1 cellular context compared by ENCODE assay signal in the genomic region with DNA sequence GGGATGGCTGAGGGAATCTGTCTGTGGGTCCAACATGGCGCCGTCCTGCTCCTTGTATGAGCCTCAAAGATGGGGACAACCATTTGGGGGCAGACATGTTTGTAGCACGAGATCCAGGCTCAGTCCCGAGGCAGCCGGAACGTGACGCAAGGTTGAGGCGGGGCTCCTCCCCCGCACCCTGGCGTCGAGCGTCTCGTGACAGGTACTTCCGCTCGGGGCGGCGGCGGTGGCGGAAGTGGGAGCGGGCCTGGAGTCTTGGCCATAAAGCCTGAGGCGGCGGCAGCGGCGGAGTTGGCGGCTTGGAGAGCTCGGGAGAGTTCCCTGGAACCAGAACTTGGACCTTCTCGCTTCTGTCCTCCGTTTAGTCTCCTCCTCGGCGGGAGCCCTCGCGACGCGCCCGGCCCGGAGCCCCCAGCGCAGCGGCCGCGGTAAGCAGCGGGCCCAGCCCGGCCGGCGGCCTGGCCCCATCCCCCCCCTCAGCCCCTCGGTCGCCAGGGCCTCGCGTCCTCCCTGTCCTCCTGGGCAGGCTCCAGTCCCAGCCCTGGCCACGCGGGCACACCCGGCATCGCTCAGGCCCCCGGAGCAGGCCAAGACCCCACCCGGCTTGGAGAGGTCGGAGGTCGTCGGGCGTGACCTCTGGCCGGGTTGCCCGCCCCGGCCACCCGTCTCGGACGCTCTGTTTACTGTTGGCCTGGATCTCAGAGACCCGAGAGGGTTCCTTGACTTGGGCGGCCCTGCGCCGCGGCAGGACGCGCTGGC.
TF ChIP-seq lines count a peak whose summit lies in the region.

TSS of gene RAB7A (plus strand) at position 252 of the 759 bp plus-strand sequence. CDS start 69,185 bp downstream, outside the sequence.

TF ChIP-seq in HEK293, 187 proteins besides CTCF, POLR2A, EP300 and RAD21 (continued from another document and continues in another):
- TF ChIP-seq ZNF596 (tag by site-specific recombination; IDR thresholded peaks at IDR 0.05) (no peak), ZBTB8A (tag by site-specific recombination; IDR thresholded peaks at IDR 0.05) (peak; percentile 54; the same call in 1 of the 2 replicates), ZBTB17 (tag by site-specific recombination; IDR thresholded peaks at IDR 0.05) (peak; percentile 86), KLF8 (tag by site-specific recombination; IDR thresholded peaks at IDR 0.05) (peak; percentile 40; the same call in 1 of the 2 replicates), ZBTB6 (tag by site-specific recombination; IDR thresholded peaks at IDR 0.05) (no peak), ZNF266 (tag by site-specific recombination; IDR thresholded peaks at IDR 0.05; ENCODE audit: low read depth) (no peak), PATZ1 (tag by site-specific recombination; IDR thresholded peaks at IDR 0.05) (peak; percentile 13), KLF9 (tag by site-specific recombination; IDR thresholded peaks at IDR 0.05; ENCODE audit: low read depth) (no peak), ZNF624 (tag by site-specific recombination; IDR thresholded peaks at IDR 0.05) (no peak), ZNF157 (tag by site-specific recombination; IDR thresholded peaks at IDR 0.05) (no peak), ZNF423 (tag by site-specific recombination; IDR thresholded peaks at IDR 0.05) (no peak), ZNF571 (tag by site-specific recombination; IDR thresholded peaks at IDR 0.05) (no peak), ZNF354C (tag by site-specific recombination; IDR thresholded peaks at IDR 0.05; ENCODE audit: borderline replicate concordance, low read depth) (no peak), PBX3 (CRISPR knock-in tag; IDR thresholded peaks at IDR 0.05) (no peak), YY1 (tag by site-specific recombination; IDR thresholded peaks at IDR 0.05) (peak; percentile 98), ZNF335 (tag by site-specific recombination; conservative IDR thresholded peaks at IDR 0.05) (peak; percentile 35), ZNF2 (tag by site-specific recombination; IDR thresholded peaks at IDR 0.05) (no peak), INSM2 (tag by site-specific recombination; IDR thresholded peaks at IDR 0.05) (no peak), ZBTB11 (tag by site-specific recombination; conservative IDR thresholded peaks at IDR 0.05; ENCODE audit: low read depth) (peak; percentile 86), ATF2 (tag by site-specific recombination; IDR thresholded peaks at IDR 0.05; ENCODE audit: low read depth) (no peak), ZSCAN16 (tag by site-specific recombination; IDR thresholded peaks at IDR 0.05) (no peak), ZNF580 (tag by site-specific recombination; IDR thresholded peaks at IDR 0.05) (no peak), ZSCAN30 (tag by site-specific recombination; IDR thresholded peaks at IDR 0.05) (peak; percentile 25; the same call in 1 of the 2 replicates), ZNF548 (tag by site-specific recombination; IDR thresholded peaks at IDR 0.05) (no peak), ZNF501 (tag by site-specific recombination; IDR thresholded peaks at IDR 0.05) (0 out of 2 replicates have a peak, but pooled peaks have one; percentile 15), ZNF433 (tag by site-specific recombination; IDR thresholded peaks at IDR 0.05; ENCODE audit: low read depth) (no peak), ZNF510 (tag by site-specific recombination; IDR thresholded peaks at IDR 0.05; ENCODE audit: insufficient replicate concordance) (no peak), ZNF623 (tag by site-specific recombination; IDR thresholded peaks at IDR 0.05) (no peak), ZNF701 (tag by site-specific recombination; IDR thresholded peaks at IDR 0.05) (no peak), GLI2 (tag by site-specific recombination; IDR thresholded peaks at IDR 0.05; ENCODE audit: borderline replicate concordance, low read depth) (no peak), KLF7 (tag by site-specific recombination; IDR thresholded peaks at IDR 0.05; ENCODE audit: borderline replicate concordance) (no peak), GLIS2 (tag by site-specific recombination; IDR thresholded peaks at IDR 0.05) (0 out of 2 replicates have a peak, but pooled peaks have one; percentile 38)
- TF ChIP-seq, protein P1, sequence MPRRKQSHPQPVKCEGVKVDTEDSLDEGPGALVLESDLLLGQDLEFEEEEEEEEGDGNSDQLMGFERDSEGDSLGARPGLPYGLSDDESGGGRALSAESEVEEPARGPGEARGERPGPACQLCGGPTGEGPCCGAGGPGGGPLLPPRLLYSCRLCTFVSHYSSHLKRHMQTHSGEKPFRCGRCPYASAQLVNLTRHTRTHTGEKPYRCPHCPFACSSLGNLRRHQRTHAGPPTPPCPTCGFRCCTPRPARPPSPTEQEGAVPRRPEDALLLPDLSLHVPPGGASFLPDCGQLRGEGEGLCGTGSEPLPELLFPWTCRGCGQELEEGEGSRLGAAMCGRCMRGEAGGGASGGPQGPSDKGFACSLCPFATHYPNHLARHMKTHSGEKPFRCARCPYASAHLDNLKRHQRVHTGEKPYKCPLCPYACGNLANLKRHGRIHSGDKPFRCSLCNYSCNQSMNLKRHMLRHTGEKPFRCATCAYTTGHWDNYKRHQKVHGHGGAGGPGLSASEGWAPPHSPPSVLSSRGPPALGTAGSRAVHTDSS (tag by site-specific recombination; IDR thresholded peaks at IDR 0.05), result no peak
- TF ChIP-seq, protein P2, sequence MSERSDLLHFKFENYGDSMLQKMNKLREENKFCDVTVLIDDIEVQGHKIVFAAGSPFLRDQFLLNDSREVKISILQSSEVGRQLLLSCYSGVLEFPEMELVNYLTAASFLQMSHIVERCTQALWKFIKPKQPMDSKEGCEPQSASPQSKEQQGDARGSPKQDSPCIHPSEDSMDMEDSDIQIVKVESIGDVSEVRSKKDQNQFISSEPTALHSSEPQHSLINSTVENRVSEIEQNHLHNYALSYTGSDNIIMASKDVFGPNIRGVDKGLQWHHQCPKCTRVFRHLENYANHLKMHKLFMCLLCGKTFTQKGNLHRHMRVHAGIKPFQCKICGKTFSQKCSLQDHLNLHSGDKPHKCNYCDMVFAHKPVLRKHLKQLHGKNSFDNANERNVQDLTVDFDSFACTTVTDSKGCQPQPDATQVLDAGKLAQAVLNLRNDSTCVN (tag by site-specific recombination; optimal IDR thresholded peaks at IDR 0.05), result peak; percentile 68
- TF ChIP-seq, protein P3, sequence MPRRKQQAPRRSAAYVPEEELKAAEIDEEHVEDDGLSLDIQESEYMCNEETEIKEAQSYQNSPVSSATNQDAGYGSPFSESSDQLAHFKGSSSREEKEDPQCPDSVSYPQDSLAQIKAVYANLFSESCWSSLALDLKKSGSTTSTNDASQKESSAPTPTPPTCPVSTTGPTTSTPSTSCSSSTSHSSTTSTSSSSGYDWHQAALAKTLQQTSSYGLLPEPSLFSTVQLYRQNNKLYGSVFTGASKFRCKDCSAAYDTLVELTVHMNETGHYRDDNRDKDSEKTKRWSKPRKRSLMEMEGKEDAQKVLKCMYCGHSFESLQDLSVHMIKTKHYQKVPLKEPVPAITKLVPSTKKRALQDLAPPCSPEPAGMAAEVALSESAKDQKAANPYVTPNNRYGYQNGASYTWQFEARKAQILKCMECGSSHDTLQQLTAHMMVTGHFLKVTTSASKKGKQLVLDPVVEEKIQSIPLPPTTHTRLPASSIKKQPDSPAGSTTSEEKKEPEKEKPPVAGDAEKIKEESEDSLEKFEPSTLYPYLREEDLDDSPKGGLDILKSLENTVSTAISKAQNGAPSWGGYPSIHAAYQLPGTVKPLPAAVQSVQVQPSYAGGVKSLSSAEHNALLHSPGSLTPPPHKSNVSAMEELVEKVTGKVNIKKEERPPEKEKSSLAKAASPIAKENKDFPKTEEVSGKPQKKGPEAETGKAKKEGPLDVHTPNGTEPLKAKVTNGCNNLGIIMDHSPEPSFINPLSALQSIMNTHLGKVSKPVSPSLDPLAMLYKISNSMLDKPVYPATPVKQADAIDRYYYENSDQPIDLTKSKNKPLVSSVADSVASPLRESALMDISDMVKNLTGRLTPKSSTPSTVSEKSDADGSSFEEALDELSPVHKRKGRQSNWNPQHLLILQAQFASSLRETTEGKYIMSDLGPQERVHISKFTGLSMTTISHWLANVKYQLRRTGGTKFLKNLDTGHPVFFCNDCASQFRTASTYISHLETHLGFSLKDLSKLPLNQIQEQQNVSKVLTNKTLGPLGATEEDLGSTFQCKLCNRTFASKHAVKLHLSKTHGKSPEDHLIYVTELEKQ (tag by site-specific recombination; IDR thresholded peaks at IDR 0.05; ENCODE audit: borderline replicate concordance), result no peak
